1 cellular context compared by ENCODE assay signal in genomic region chr17:59786536-59787319, GRCh38.
TF ChIP-seq lines count a peak whose summit lies in the region.

No MANE protein-coding gene starts in this region.

TF ChIP-seq in HEK293, 187 proteins besides CTCF, POLR2A, EP300 and RAD21 (continued from another document and continues in another):
- TF ChIP-seq ZBTB6 (tag by site-specific recombination; IDR thresholded peaks at IDR 0.05) (no peak), ZNF223 (tag by site-specific recombination; IDR thresholded peaks at IDR 0.05) (no peak), KLF10 (tag by site-specific recombination; IDR thresholded peaks at IDR 0.05) (peak; percentile 77; the same call in 1 of the 2 replicates), ZNF501 (tag by site-specific recombination; IDR thresholded peaks at IDR 0.05) (no peak), ZNF677 (tag by site-specific recombination; IDR thresholded peaks at IDR 0.05) (no peak), TCF7L2 (IDR thresholded peaks at IDR 0.05; ENCODE audit: borderline replicate concordance, low read depth, low read length) (peak; percentile 60), ZNF423 (tag by site-specific recombination; IDR thresholded peaks at IDR 0.05) (no peak), ZNF704 (tag by site-specific recombination; IDR thresholded peaks at IDR 0.05) (no peak), ZIC2 (tag by site-specific recombination; IDR thresholded peaks at IDR 0.05) (peak; percentile 54; the same call in 1 of the 2 replicates), ZNF146 (tag by site-specific recombination; IDR thresholded peaks at IDR 0.05) (no peak), ZSCAN30 (tag by site-specific recombination; IDR thresholded peaks at IDR 0.05) (peak; percentile 52; the same call in 1 of the 2 replicates), ZNF302 (tag by site-specific recombination; IDR thresholded peaks at IDR 0.05; ENCODE audit: low read depth) (no peak), ZBTB48 (tag by site-specific recombination; IDR thresholded peaks at IDR 0.05) (no peak), ZNF701 (tag by site-specific recombination; IDR thresholded peaks at IDR 0.05) (no peak), ZNF660 (tag by site-specific recombination; IDR thresholded peaks at IDR 0.05) (peak; percentile 94), OSR2 (tag by site-specific recombination; IDR thresholded peaks at IDR 0.05) (peak; percentile 99), SP7 (tag by site-specific recombination; IDR thresholded peaks at IDR 0.05) (peak; percentile 93), ZNF311 (tag by site-specific recombination; IDR thresholded peaks at IDR 0.05; ENCODE audit: borderline replicate concordance) (no peak), ZNF561 (tag by site-specific recombination; IDR thresholded peaks at IDR 0.05; ENCODE audit: borderline replicate concordance) (peak; percentile 59), ZNF560 (tag by site-specific recombination; IDR thresholded peaks at IDR 0.05; ENCODE audit: borderline replicate concordance) (no peak), ZNF521 (tag by site-specific recombination; IDR thresholded peaks at IDR 0.05) (no peak), ELK4 (IDR thresholded peaks at IDR 0.05; ENCODE audit: borderline replicate concordance, low read depth, low read length) (no peak), HIC1 (tag by site-specific recombination; IDR thresholded peaks at IDR 0.05) (peak; percentile 73), ZNF239 (tag by site-specific recombination; IDR thresholded peaks at IDR 0.05) (no peak), ZNF768 (tag by site-specific recombination; IDR thresholded peaks at IDR 0.05) (no peak), ZBTB20 (tag by site-specific recombination; IDR thresholded peaks at IDR 0.05) (0 out of 2 replicates have a peak, but pooled peaks have one; percentile 46), ZNF24 (tag by site-specific recombination; IDR thresholded peaks at IDR 0.05) (peak; percentile 87), ZNF585B (tag by site-specific recombination; IDR thresholded peaks at IDR 0.05) (no peak), ZXDB (tag by site-specific recombination; IDR thresholded peaks at IDR 0.05) (peak; percentile 83), HOXA7 (CRISPR knock-in tag; IDR thresholded peaks at IDR 0.05; ENCODE audit: borderline replicate concordance) (no peak), ZNF549 (tag by site-specific recombination; IDR thresholded peaks at IDR 0.05) (no peak), ZNF623 (tag by site-specific recombination; IDR thresholded peaks at IDR 0.05) (no peak), ZNF23 (tag by site-specific recombination; IDR thresholded peaks at IDR 0.05; ENCODE audit: borderline replicate concordance) (no peak), ZNF404 (tag by site-specific recombination; IDR thresholded peaks at IDR 0.05) (no peak), BCL11A (tag by site-specific recombination; IDR thresholded peaks at IDR 0.05; ENCODE audit: low read depth) (peak; percentile 90), ZNF350 (tag by site-specific recombination; IDR thresholded peaks at IDR 0.05) (no peak), SP2 (tag by site-specific recombination; IDR thresholded peaks at IDR 0.05) (no peak), REST (tag by site-specific recombination; IDR thresholded peaks at IDR 0.05) (no peak), ZNF530 (tag by site-specific recombination; IDR thresholded peaks at IDR 0.05; ENCODE audit: low read depth) (no peak), SP3 (tag by site-specific recombination; IDR thresholded peaks at IDR 0.05) (peak; percentile 40), ZNF19 (tag by site-specific recombination; IDR thresholded peaks at IDR 0.05; ENCODE audit: low read depth) (no peak), ZNF292 (tag by site-specific recombination; IDR thresholded peaks at IDR 0.05; ENCODE audit: borderline replicate concordance, low read depth) (no peak), ZBTB21 (tag by site-specific recombination; IDR thresholded peaks at IDR 0.05) (peak; percentile 89), ZBTB44 (tag by site-specific recombination; IDR thresholded peaks at IDR 0.05) (peak; percentile 97), ZNF112 (tag by site-specific recombination; IDR thresholded peaks at IDR 0.05) (no peak), ZFP3 (tag by site-specific recombination; IDR thresholded peaks at IDR 0.05; ENCODE audit: low read depth) (no peak), TSHZ1 (tag by site-specific recombination; IDR thresholded peaks at IDR 0.05; ENCODE audit: borderline replicate concordance) (peak; percentile 87; the same call in 1 of the 2 replicates), ZNF596 (tag by site-specific recombination; IDR thresholded peaks at IDR 0.05) (no peak), PRDM10 (tag by site-specific recombination; IDR thresholded peaks at IDR 0.05) (peak; percentile 80), ZNF214 (tag by site-specific recombination; IDR thresholded peaks at IDR 0.05; ENCODE audit: borderline replicate concordance) (no peak), ZNF747 (tag by site-specific recombination; IDR thresholded peaks at IDR 0.05) (no peak)
